8 cellular contexts compared by ENCODE assay signal in the genomic region with DNA sequence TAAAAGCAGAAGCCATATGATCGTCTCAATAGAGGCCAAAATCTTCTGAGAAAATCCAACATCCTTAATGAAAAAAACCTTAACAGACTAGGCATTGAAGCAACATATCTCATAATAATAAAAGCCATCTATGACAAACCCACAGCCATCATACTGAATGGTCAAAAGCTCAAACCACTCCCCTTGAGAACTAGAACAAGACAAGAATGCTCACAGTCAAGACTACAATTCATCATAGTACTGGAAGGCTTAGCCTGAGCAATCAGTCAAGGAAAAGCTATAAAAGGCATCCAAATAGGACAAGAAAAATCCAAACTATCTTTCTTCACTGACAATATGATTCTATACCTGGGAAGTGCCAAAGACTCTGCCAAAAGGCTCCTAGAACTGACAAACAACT.
"Had no signal": no experiment of that assay in that cellular context is flagged by ENCODE, and none has a peak within 500 bp of the region (broad histone marks: within the 10 kb centered on the region; RNA-seq: fewer than 3 reads in every experiment).

No MANE protein-coding gene starts in this region.

- DNase-seq: GM23248, GOT3, H7, HFFc6 had no signal

- ATAC-seq: HCT116, K562 had no signal

- H3K4me3 ChIP-seq: GM23248, HAP-1, K562 had no signal

- H3K36me3 ChIP-seq: HAP-1 had no signal

- H2AFZ ChIP-seq: GM23248 had no signal

- H3K9me3 ChIP-seq: HAP-1 had no signal

- H3K9ac ChIP-seq: GM23248 had no signal

- H3K27ac ChIP-seq: GM23248, HL-60 had no signal
